Comparison of ENCODE assay signal across 8 cellular contexts in genomic region chr7:35802649-35803048, GRCh38. TPM values are rescaled to one million over a fixed set of nuclear protein-coding genes. Genes with fewer than 3 reads are reported as not detected.
DNase-seq lines count a peak whose midpoint lies in the region; ATAC-seq, FAIRE-seq and TF ChIP-seq lines count a peak whose summit lies in the region.

No MANE protein-coding gene starts in this region.

- TF ChIP-seq EP300 in GM12878 (IDR thresholded peaks at IDR 0.05; ENCODE audit: borderline replicate concordance in 1 of 2, control insufficient read depth in 1 of 2, low read depth in 2 of 2, low read length in 2 of 2) = no peak

- ATAC-seq in CD4-positive, CD25-positive, alpha-beta regulatory T cell (ENCODE audit: low read depth in 2 of 2) = no peak
- ATAC-seq in GM12878 (no peak), GM21367 (IDR thresholded peaks at IDR 0.05; ENCODE audit: unreplicated experiment) (no peak), GM21528 (IDR thresholded peaks at IDR 0.05; ENCODE audit: low FRiP score, unreplicated experiment) (no peak), GM21786 (IDR thresholded peaks at IDR 0.05; ENCODE audit: unreplicated experiment) (no peak)

- CTCF ChIA-PET in GM12878 (lab: Yijun Ruan, JAX) = interaction anchor here (0.8 to 7.7 kb wide), 26 partner anchors 10 to 587 kb away, joined by 3 to 99 read pairs (median 4); partner anchors contain the start of gene ANLN

- H3K27ac Mint-ChIP-seq in CD4-positive, CD25-positive, alpha-beta regulatory T cell = peak overlapping the region; percentile 82 to 99 (median 87)

- peak overlapping the region; percentile 91 for H3K4me3 ChIP-seq in CD4-positive, CD25-positive, alpha-beta regulatory T cell (ENCODE audit: low read depth, low read length)
- H3K4me3 ChIP-seq in Loucy (ENCODE audit: low read length, poor library complexity, severe bottlenecking) (peak overlapping the region; percentile 86), GM12878 (peak overlapping the region; percentile 95), muscle layer of duodenum (ENCODE audit: low read depth in 1 of 2, low read length in 2 of 2) (peak overlapping the region; percentile 82 to 92)

- no peaks in the 10 kb centered on the region for H3K9me3 Mint-ChIP-seq in CD4-positive, CD25-positive, alpha-beta regulatory T cell

- no peak for TF ChIP-seq POLR2A in GM12878 (IDR thresholded peaks at IDR 0.05; ENCODE audit: low read depth, low read length)

- RAD21 ChIA-PET in GM12878 (lab: Charles Lee; ENCODE audit: unreplicated experiment) = interaction anchor here (1.0 to 9.4 kb wide), 8 partner anchors 10 to 104 kb away, joined by 4 to 273 read pairs (median 6); no protein-coding TSS in a partner anchor

- H3K4me1 Mint-ChIP-seq in CD4-positive, CD25-positive, alpha-beta regulatory T cell = peaks cover 39 to 56% (median 50%) of the 10 kb centered on the region in 4 donors

- H3K4me2 ChIP-seq in Loucy (ENCODE audit: low read depth, low read length, poor library complexity, severe bottlenecking) = peak overlapping the region; percentile 98
- peak overlapping the region; percentile 82 for H3K4me2 ChIP-seq in GM12878 (ENCODE audit: control insufficient read depth, insufficient read depth)

- DNase-seq in CD4-positive, CD25-positive, alpha-beta regulatory T cell = peak in 1 of 3 donors; percentile 20
- no peak for DNase-seq in GM12878 (ENCODE audit: low read depth, low spot score)
- DNase-seq in OCI-M2 (lab: John Stamatoyannopoulos, UW; ENCODE audit: unreplicated experiment) = no peak

- no peak for FAIRE-seq in GM12878 (lab: Jason Lieb, UNC)

- H3K27me3 Mint-ChIP-seq in CD4-positive, CD25-positive, alpha-beta regulatory T cell = no peaks in the 10 kb centered on the region

- TF ChIP-seq RAD21 in GM12878 (IDR thresholded peaks at IDR 0.05; ENCODE audit: insufficient read depth, low read depth, low read length) = no peak

- POLR2A ChIA-PET in GM12878 (lab: Charles Lee) = interaction anchor here (0.7 to 8.8 kb wide), 8 partner anchors 11 to 115 kb away, joined by 3 to 124 read pairs (median 6); partner anchors contain the start of gene HERPUD2

- H3K9me3 ChIP-seq in CD4-positive, CD25-positive, alpha-beta regulatory T cell (ENCODE audit: control insufficient read depth in 2 of 2, low read length in 2 of 2) = no peaks in the 10 kb centered on the region
- H3K9me3 ChIP-seq in Loucy (ENCODE audit: insufficient read depth, low read depth, low read length) (no peaks in the 10 kb centered on the region), GM12878 (replicated peaks; ENCODE audit: control insufficient read depth, insufficient read depth, low read length) (no peaks in the 10 kb centered on the region; the same call in 2 of the 3 replicates), muscle layer of duodenum (ENCODE audit: control insufficient read depth in 1 of 2, low read length in 2 of 2) (no peaks in the 10 kb centered on the region)

- H3K79me2 ChIP-seq in Loucy (ENCODE audit: insufficient read depth, low read length) = peaks cover 72% of the 10 kb centered on the region
- H3K79me2 ChIP-seq in GM12878 (ENCODE audit: control insufficient read depth, insufficient read depth, low read length) = peaks cover 80% of the 10 kb centered on the region

- intact Hi-C loops in GM12878 (cut with micrococcal nuclease; ENCODE audit: unreplicated experiment) = loop anchor here (5.0 kb wide), 1 partner anchor 60 kb away; no protein-coding TSS in a partner anchor

- SMC1A ChIA-PET in GM12878 (lab: Charles Lee; ENCODE audit: uncharacterized antibody, unreplicated experiment) = interaction anchor here (0.9 to 8.1 kb wide), 20 partner anchors 9 to 115 kb away, joined by 3 to 180 read pairs (median 5); partner anchors contain the start of gene HERPUD2

- H3K4me3 Mint-ChIP-seq in CD4-positive, CD25-positive, alpha-beta regulatory T cell = peak overlapping the region; percentile 95 to 99 (median 96)

- no TSS peak for BruUV-seq in GM12878 (replicated peaks; lab: Mats Ljungman, UMichigan)

- in situ Hi-C loops in GM12878 (cut with MboI) = no loop called here

- H2AFZ ChIP-seq in Loucy (ENCODE audit: low read length) (no peak overlapping the region), GM12878 (ENCODE audit: control insufficient read depth, low read depth, low read length) (no peak overlapping the region)

- no peaks in the 10 kb centered on the region for H3K36me3 ChIP-seq in CD4-positive, CD25-positive, alpha-beta regulatory T cell (ENCODE audit: control insufficient read depth, insufficient read depth, low read length)
- H3K36me3 ChIP-seq in Loucy (ENCODE audit: insufficient read depth, low read length) (no peaks in the 10 kb centered on the region), GM12878 (ENCODE audit: control insufficient read depth in 2 of 2, insufficient read depth in 2 of 2, low read length in 1 of 2) (no peaks in the 10 kb centered on the region), muscle layer of duodenum (ENCODE audit: control insufficient read depth in 1 of 2, insufficient read depth in 2 of 2, low read length in 2 of 2) (peaks cover 0 to 15% of the 10 kb centered on the region in 2 donors)

- peaks cover 5% of the 10 kb centered on the region for H3K36me3 Mint-ChIP-seq in CD4-positive, CD25-positive, alpha-beta regulatory T cell

- TF ChIP-seq CTCF in Loucy (conservative IDR thresholded peaks at IDR 0.05; ENCODE audit: low read length) = no peak
- no peak for TF ChIP-seq CTCF in GM12878 (IDR thresholded peaks at IDR 0.05 in 2 of 3, conservative IDR thresholded peaks at IDR 0.05 in 1 of 3; ENCODE audit: control insufficient read depth in 2 of 3, extremely low read depth in 1 of 3, insufficient read depth in 1 of 3, low read depth in 3 of 3, low read length in 3 of 3)

- H3K27ac ChIP-seq in CD4-positive, CD25-positive, alpha-beta regulatory T cell (ENCODE audit: insufficient read depth, low read length, poor library complexity, severe bottlenecking) = peak overlapping the region; percentile 99
- H3K27ac ChIP-seq in GM12878 (ENCODE audit: control insufficient read depth, insufficient read depth) = peak overlapping the region; percentile 99
- H3K27ac ChIP-seq in muscle layer of duodenum (ENCODE audit: low read length) = peak overlapping the region; percentile 72

- H3K27me3 ChIP-seq in CD4-positive, CD25-positive, alpha-beta regulatory T cell (ENCODE audit: control insufficient read depth, insufficient read depth, low read length) = no peaks in the 10 kb centered on the region
- H3K27me3 ChIP-seq in Loucy (ENCODE audit: insufficient read depth, low read length, poor library complexity, severe bottlenecking) (no peaks in the 10 kb centered on the region), GM12878 (replicated peaks in 1 of 2; ENCODE audit: control insufficient read depth in 2 of 2, insufficient read depth in 2 of 2, low read length in 1 of 2) (no peaks in the 10 kb centered on the region), muscle layer of duodenum (ENCODE audit: low read depth, low read length) (no peaks in the 10 kb centered on the region)

- H3K4me1 ChIP-seq in CD4-positive, CD25-positive, alpha-beta regulatory T cell (ENCODE audit: control insufficient read depth, insufficient read depth, low read length, poor library complexity, severe bottlenecking) = peaks cover 52% of the 10 kb centered on the region
- H3K4me1 ChIP-seq in Loucy (ENCODE audit: insufficient read depth, low read length, poor library complexity, severe bottlenecking) = peaks cover 54% of the 10 kb centered on the region
- H3K4me1 ChIP-seq in GM12878 (ENCODE audit: control insufficient read depth, insufficient read depth, low read length) = peaks cover 11% of the 10 kb centered on the region; the same call in 1 of the 2 replicates
- H3K4me1 ChIP-seq in muscle layer of duodenum (ENCODE audit: control insufficient read depth in 1 of 2, insufficient read depth in 2 of 2, low read length in 2 of 2) = peaks cover 9 to 36% of the 10 kb centered on the region in 2 donors

- peaks cover 55% of the 10 kb centered on the region for H4K20me1 ChIP-seq in Loucy (ENCODE audit: insufficient read depth, low read length, poor library complexity, severe bottlenecking)
- H4K20me1 ChIP-seq in GM12878 (ENCODE audit: control insufficient read depth, insufficient read depth) = peaks cover 11% of the 10 kb centered on the region

- H3K9me2 ChIP-seq in Loucy (replicated peaks; ENCODE audit: low read depth, low read length) = no peaks in the 10 kb centered on the region

- H3F3A ChIP-seq in Loucy (ENCODE audit: low read depth) = no peaks in the 10 kb centered on the region

- H3K9ac ChIP-seq in Loucy (ENCODE audit: low read depth, low read length, poor library complexity, severe bottlenecking) (peak overlapping the region; percentile 90), GM12878 (ENCODE audit: control insufficient read depth, insufficient read depth, low read length) (peak overlapping the region; percentile 96)

- WGBS in GM12878 (ENCODE audit: insufficient coverage, insufficient replicate concordance, low lambda C conversion rate, missing lambda C conversion rate) = 0% methylated on average over 3 of the region's 3 CpGs

TF ChIP-seq in GM12878, 131 proteins besides CTCF, POLR2A, EP300 and RAD21 (continues in another document):
- TF ChIP-seq CREB1 (IDR thresholded peaks at IDR 0.05; ENCODE audit: low read depth) (no peak), NBN (IDR thresholded peaks at IDR 0.05) (0 out of 2 replicates have a peak, but pooled peaks have one; percentile 20), SMAD1 (IDR thresholded peaks at IDR 0.05; ENCODE audit: low read depth, partially characterized antibody) (peak; percentile 47), MXI1 (IDR thresholded peaks at IDR 0.05; ENCODE audit: low read depth, low read length) (peak; percentile 40; the same call in 1 of the 2 replicates), HDGF (IDR thresholded peaks at IDR 0.05) (peak; percentile 55; the same call in 1 of the 2 replicates)

RNA-seq across cellular contexts. Expression of gene SEPTIN7, which starts 1.8 kb away (rescaled TPM):
- total RNA-seq in CD4-positive, CD25-positive, alpha-beta regulatory T cell = 226 TPM
- 100 to 1,000 TPM; 401 to 541 (median 486) TPM for polyA plus RNA-seq in CD4-positive, CD25-positive, alpha-beta regulatory T cell
- 441 and 485 TPM in 2 replicates for total RNA-seq in GM12878 (2013; cell fraction: nucleolus; rRNA removed)
- total RNA-seq in GM12878 (2014; rRNA removed) (176 and 273 TPM in 2 replicates), GM12878 (2014; rRNA removed; fragmentation: Illumina TruSeq; extraction: Trizol) (432 and 434 TPM in 2 replicates), GM12878 (2021) (247 and 255 TPM in 2 replicates)
- 160 TPM for polyA plus RNA-seq in GM12878 (2011; ENCODE audit: low read depth)
- polyA plus RNA-seq in GM12878 (2011; rRNA removed) (442 and 688 TPM in 2 replicates), GM12878 (2014; fragmentation: Illumina TruSeq; extraction: Trizol) (433 and 634 TPM in 2 replicates), GM12878 (2014; fragmentation: Nextera tagmentation; extraction: Ambion mirVana) (100 to 1,000 TPM; 770 to 787 TPM), GM12878 (2014; rRNA removed) (200 and 244 TPM in 2 replicates), GM12878 (2016; fragmentation: Nextera tagmentation; extraction: Ambion mirVana) (100 to 1,000 TPM; 448 to 466 TPM)
- polyA plus RNA-seq in GM12878 (2011; cell fraction: cytosol; rRNA removed) = 101 and 128 TPM in 2 replicates
- polyA plus RNA-seq in GM12878 (2011; cell fraction: nucleus; rRNA removed) = 104 and 113 TPM in 2 replicates
- 292 and 321 TPM in 2 replicates for polyA plus RNA-seq in GM12878 (2012)
- 121 and 263 TPM in 2 replicates for polyA minus RNA-seq in GM12878 (2011; rRNA and poly(A)+ RNA removed)
- polyA minus RNA-seq in GM12878 (2011; cell fraction: cytosol; rRNA and poly(A)+ RNA removed) = 76.6 and 86.1 TPM in 2 replicates
- polyA minus RNA-seq in GM12878 (2011; cell fraction: nucleus; rRNA and poly(A)+ RNA removed) = 103 and 156 TPM in 2 replicates
